ENCODE assay signal across 8 cellular contexts in the genomic region with DNA sequence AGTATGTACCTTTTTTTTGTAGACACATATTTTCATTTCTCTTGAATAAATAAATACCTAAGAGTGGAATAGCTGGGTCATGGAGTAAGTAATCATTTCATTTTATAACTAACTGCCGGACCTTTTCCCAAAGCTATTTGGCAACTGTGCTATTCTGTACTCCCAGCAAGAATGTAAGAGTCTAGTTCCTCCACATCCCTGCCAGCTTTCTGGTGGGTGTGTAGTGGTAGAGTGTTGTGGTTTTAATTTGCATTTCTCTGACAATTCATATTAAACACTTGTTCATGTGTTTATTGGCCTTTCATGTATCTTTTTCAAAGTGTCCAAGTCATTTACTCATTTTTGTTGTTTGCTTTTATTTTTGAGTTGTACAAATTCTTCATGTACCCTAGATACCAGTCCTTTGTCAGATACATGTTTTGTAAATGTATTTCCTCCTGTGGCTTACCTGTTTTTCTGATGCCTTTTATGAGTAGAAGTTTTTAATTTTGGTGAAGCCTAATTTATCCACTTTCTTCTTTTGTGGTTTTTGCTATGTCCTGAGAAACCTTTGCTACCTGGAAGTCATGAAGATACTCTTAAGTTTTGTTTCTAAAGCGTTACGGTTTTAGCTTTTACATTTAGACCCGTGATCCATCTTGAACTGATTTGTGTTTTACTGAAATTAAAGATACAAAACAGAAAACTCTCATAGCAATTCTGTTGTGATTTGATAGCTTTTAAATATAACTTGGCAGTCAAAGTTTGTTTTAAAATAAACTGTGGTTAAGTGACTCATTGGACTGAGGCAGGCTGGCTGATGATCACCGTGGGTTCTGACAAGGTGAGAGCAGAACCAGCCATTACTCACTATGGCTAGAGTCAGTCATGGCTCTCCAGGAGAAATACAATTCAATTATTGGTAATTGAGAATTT. TPM values are rescaled to one million over a fixed set of nuclear protein-coding genes. Genes with fewer than 3 reads are reported as not detected.
DNase-seq lines count a peak whose midpoint lies in the region; ATAC-seq lines count a peak whose summit lies in the region.

No MANE protein-coding gene starts in this region.

- ATAC-seq in Right ventricle myocardium superior (ENCODE audit: poor library complexity) = peak; percentile 73
- ATAC-seq in HG02588 (IDR thresholded peaks at IDR 0.05; ENCODE audit: unreplicated experiment) = no peak

- DNase-seq in AG08396 (ENCODE audit: low spot score) (peak; percentile 78), HS-5 (ENCODE audit: low read depth) (peak; percentile 51), activated T-helper 1 cell treated with Interleukin-2 at 50 U/mL for 16 hours (ENCODE audit: low read depth) (peak; percentile 21), Right ventricle myocardium superior (no peak), posterior vena cava (ENCODE audit: low spot score) (no peak), amygdala (lab: John Stamatoyannopoulos, UW) (no peak)
- DNase-seq in stimulated activated CD4-positive, alpha-beta T cell treated with anti-CD3 and anti-CD28 coated beads, TNF-alpha, amount 100 ng/mL, for 48 hours (ENCODE audit: low read depth in 3 of 3) = peak in 2 of 3 donors; percentile 27 to 40

- intact Hi-C loops in Right ventricle myocardium superior (cut with DNase I) (no loop called here), posterior vena cava (cut with DNase I) (loop anchor here in 1 of 2 donors (10.0 kb wide), 1 partner anchor 48 kb away; no protein-coding TSS in a partner anchor)

RNA-seq across cellular contexts. Expression of a gene that starts 7.9 kb away (rescaled TPM):
- total RNA-seq in Right ventricle myocardium superior (12.2 TPM), posterior vena cava (10 to 100 TPM; 20.1 to 28.8 TPM)

Comparison
In these comparisons a context has a peak if more than half of its experiments do, and no peak if none do; other contexts are left out.
1. DNase-seq: peak in AG08396 (single experiment), HS-5 (single experiment), activated T-helper 1 cell treated with Interleukin-2 at 50 U/mL for 16 hours (single experiment) and stimulated activated CD4-positive, alpha-beta T cell treated with anti-CD3 and anti-CD28 coated beads, TNF-alpha, amount 100 ng/mL, for 48 hours (2 of 3); none in Right ventricle myocardium superior (single experiment), posterior vena cava (single experiment) and amygdala (0 of 56).